Comparison of ENCODE assay signal across 10 cellular contexts in genomic region chr9:35730486-35730854, GRCh38. TPM values are rescaled to one million over a fixed set of nuclear protein-coding genes. Genes with fewer than 3 reads are reported as not detected.
DNase-seq lines count a peak whose midpoint lies in the region; ATAC-seq and TF ChIP-seq lines count a peak whose summit lies in the region.
"Had no signal": no experiment of that assay in that cellular context is flagged by ENCODE, and none has a peak within 500 bp of the region (broad histone marks: within the 10 kb centered on the region; RNA-seq: fewer than 3 reads in every experiment).

No MANE protein-coding gene starts in this region.

- H3K27me3 ChIP-seq in ACC112 (ENCODE audit: insufficient read depth, low read length) (no peaks in the 10 kb centered on the region), HUES48 (ENCODE audit: control insufficient read depth, insufficient read depth, low read length) (no peaks in the 10 kb centered on the region)
- no peaks in the 10 kb centered on the region for H3K27me3 ChIP-seq in naive thymus-derived CD4-positive, alpha-beta T cell (ENCODE audit: control insufficient read depth in 2 of 2, insufficient read depth in 2 of 2, low read length in 2 of 2)

- H3K27me3 Mint-ChIP-seq in naive thymus-derived CD4-positive, alpha-beta T cell = no peaks in the 10 kb centered on the region

- CTCF ChIA-PET in naive thymus-derived CD4-positive, alpha-beta T cell (lab: Charles Lee) = interaction anchor here (0.5 to 6.4 kb wide), 11 partner anchors 18 to 119 kb away, joined by 3 to 50 read pairs (median 7); partner anchors contain the start of genes ARHGEF39, CCDC107, GBA2 and RGP1

- peaks cover 13 to 28% (median 19%) of the 10 kb centered on the region in 7 donors for H3K4me1 Mint-ChIP-seq in naive thymus-derived CD4-positive, alpha-beta T cell

- H3K27ac ChIP-seq in ACC112 (ENCODE audit: low read depth, low read length) (peak overlapping the region; percentile 87), HUES48 (ENCODE audit: low read depth, low read length) (no peak overlapping the region), coronary artery (peak overlapping the region; percentile 97 to 99)
- H3K27ac ChIP-seq in naive thymus-derived CD4-positive, alpha-beta T cell (ENCODE audit: low read depth, low read length) = peak overlapping the region; percentile 93

- H3K9me3 ChIP-seq in HUES48 (ENCODE audit: control insufficient read depth, insufficient read depth, low read length) = no peaks in the 10 kb centered on the region
- no peaks in the 10 kb centered on the region for H3K9me3 ChIP-seq in naive thymus-derived CD4-positive, alpha-beta T cell (ENCODE audit: control insufficient read depth in 2 of 3, low read length in 3 of 3)

- no peak for ATAC-seq in naive thymus-derived CD4-positive, alpha-beta T cell
- ATAC-seq in GM21825 (IDR thresholded peaks at IDR 0.05; ENCODE audit: unreplicated experiment) (no peak), GM19351 (IDR thresholded peaks at IDR 0.05; ENCODE audit: unreplicated experiment) (no peak)

- H3K4me3 ChIP-seq in ACC112 (ENCODE audit: low read depth, low read length) (peak overlapping the region; percentile 86), HUES48 (ENCODE audit: low read depth, low read length) (peak overlapping the region; percentile 89), coronary artery (peak overlapping the region; percentile 84)
- peak overlapping the region; percentile 98 for H3K4me3 ChIP-seq in naive thymus-derived CD4-positive, alpha-beta T cell (ENCODE audit: low read length)

- H2AFZ ChIP-seq in ACC112 (ENCODE audit: low read length, unreplicated experiment) = no peak overlapping the region

- DNase-seq in coronary artery (ENCODE audit: low spot score) (no peak), SHP77 treated with DMSO at 0.1 percent for 48 hours (lab: John Stamatoyannopoulos, UW) (no peak), OCI-M2 (lab: John Stamatoyannopoulos, UW; ENCODE audit: unreplicated experiment) (no peak)
- no peak for DNase-seq in naive thymus-derived CD4-positive, alpha-beta T cell
- DNase-seq: activated CD4-positive, CD25-positive, alpha-beta regulatory T cell; NCI-H187 treated with DMSO at 0.1 percent for 48 hours had no signal

- H3K79me2 ChIP-seq in ACC112 (ENCODE audit: control insufficient read depth, insufficient read depth, low read length, unreplicated experiment) = peaks cover 89% of the 10 kb centered on the region

- H3K9ac ChIP-seq in HUES48 (ENCODE audit: low read depth, low read length) = no peak overlapping the region

- no peak for TF ChIP-seq CTCF in coronary artery (IDR thresholded peaks at IDR 0.05)

- peaks cover 8% of the 10 kb centered on the region; the same call in 1 of the 2 replicates for H3K36me3 ChIP-seq in ACC112 (ENCODE audit: insufficient read depth, low read length)
- peaks cover 16% of the 10 kb centered on the region for H3K36me3 ChIP-seq in HUES48 (ENCODE audit: control insufficient read depth, insufficient read depth, low read length)
- H3K36me3 ChIP-seq in naive thymus-derived CD4-positive, alpha-beta T cell (ENCODE audit: control insufficient read depth in 2 of 3, insufficient read depth in 3 of 3, low read length in 3 of 3) = peaks cover 0 to 12% (median 7%) of the 10 kb centered on the region in 3 experiments

- H3K27ac Mint-ChIP-seq in naive thymus-derived CD4-positive, alpha-beta T cell = peak overlapping the region in 3 of 9 donors; percentile 1 to 90 (median 33)

- peaks cover 3 to 19% (median 5%) of the 10 kb centered on the region in 5 donors for H3K36me3 Mint-ChIP-seq in naive thymus-derived CD4-positive, alpha-beta T cell

- peaks cover 54% of the 10 kb centered on the region for H3K4me1 ChIP-seq in ACC112 (ENCODE audit: control insufficient read depth, insufficient read depth, low read length, unreplicated experiment)
- H3K4me1 ChIP-seq in HUES48 (ENCODE audit: control insufficient read depth, insufficient read depth, low read length) = peaks cover 53% of the 10 kb centered on the region
- peaks cover 62 to 67% of the 10 kb centered on the region in 2 donors for H3K4me1 ChIP-seq in naive thymus-derived CD4-positive, alpha-beta T cell (ENCODE audit: control insufficient read depth in 2 of 2, insufficient read depth in 2 of 2, low read length in 2 of 2)

- peaks cover 0 to 2% (median 0%) of the 10 kb centered on the region in 11 donors for H3K9me3 Mint-ChIP-seq in naive thymus-derived CD4-positive, alpha-beta T cell

- intact Hi-C loops in naive thymus-derived CD4-positive, alpha-beta T cell (cut with micrococcal nuclease) = loop anchor here in 1 of 2 donors (10.0 kb wide), 2 partner anchors 246 to 1066 kb away; partner anchors contain the start of gene CCL27

- peak overlapping the region in 2 of 10 donors; percentile 87 to 92 for H3K4me3 Mint-ChIP-seq in naive thymus-derived CD4-positive, alpha-beta T cell

- POLR2A ChIA-PET in naive thymus-derived CD4-positive, alpha-beta T cell (lab: Charles Lee) = interaction anchor here (0.8 to 7.2 kb wide), 12 partner anchors 9 to 658 kb away, joined by 3 to 89 read pairs (median 4); partner anchors contain the start of genes CCDC107, GBA2, RGP1 and RMRP

RNA-seq across cellular contexts. Expression of gene TLN1, which starts 1.5 kb away (rescaled TPM):
- total RNA-seq in naive thymus-derived CD4-positive, alpha-beta T cell = 100 to 1,000 TPM; 191 to 369 (median 241) TPM
- 100 to 1,000 TPM in 1 of 2 donors, 10 to 100 TPM in 1; 33.8 to 112 TPM for polyA plus RNA-seq in naive thymus-derived CD4-positive, alpha-beta T cell

RNA-seq across cellular contexts. Expression of gene CREB3, which starts 2.0 kb away (rescaled TPM):
- total RNA-seq in naive thymus-derived CD4-positive, alpha-beta T cell = 10 to 100 TPM; 13.4 to 22.1 (median 20.9) TPM
- polyA plus RNA-seq in naive thymus-derived CD4-positive, alpha-beta T cell = 10 to 100 TPM; 33.2 to 40.2 TPM

RNA-seq across cellular contexts. Expression of gene GBA2, which starts 18.6 kb away (rescaled TPM):
- 10 to 100 TPM; 22.7 to 55.4 (median 49.9) TPM for total RNA-seq in naive thymus-derived CD4-positive, alpha-beta T cell
- polyA plus RNA-seq in naive thymus-derived CD4-positive, alpha-beta T cell = 10 to 100 TPM; 18.0 to 24.3 TPM

RNA-seq across cellular contexts. Expression of gene RGP1, which starts 18.6 kb away (rescaled TPM):
- total RNA-seq in naive thymus-derived CD4-positive, alpha-beta T cell = 10 to 100 TPM; 21.2 to 28.8 (median 23.3) TPM
- polyA plus RNA-seq in naive thymus-derived CD4-positive, alpha-beta T cell = 1 to 10 TPM; 8.8 to 9.1 TPM

RNA-seq across cellular contexts. Expression of gene MSMP, which starts 23.6 kb away (rescaled TPM):
- total RNA-seq in naive thymus-derived CD4-positive, alpha-beta T cell = under 1 TPM in 3 of 5 experiments, not detected in 2; 0.48 to 0.84 (median 0.61) TPM
- polyA plus RNA-seq in naive thymus-derived CD4-positive, alpha-beta T cell = not detected
